1 cellular context compared by ENCODE assay signal in genomic region chr17:64776720-64777412, GRCh38.
TF ChIP-seq lines count a peak whose summit lies in the region.
"Not testable (repeated sequence)": the region's sequence is repeated elsewhere in the genome, so short reads cannot be mapped to it uniquely, and the experiment has no call there.

No MANE protein-coding gene starts in this region.

TF ChIP-seq in HepG2, 621 proteins besides CTCF, POLR2A, EP300 and RAD21 (continued from another document):
- TF ChIP-seq, protein P1, sequence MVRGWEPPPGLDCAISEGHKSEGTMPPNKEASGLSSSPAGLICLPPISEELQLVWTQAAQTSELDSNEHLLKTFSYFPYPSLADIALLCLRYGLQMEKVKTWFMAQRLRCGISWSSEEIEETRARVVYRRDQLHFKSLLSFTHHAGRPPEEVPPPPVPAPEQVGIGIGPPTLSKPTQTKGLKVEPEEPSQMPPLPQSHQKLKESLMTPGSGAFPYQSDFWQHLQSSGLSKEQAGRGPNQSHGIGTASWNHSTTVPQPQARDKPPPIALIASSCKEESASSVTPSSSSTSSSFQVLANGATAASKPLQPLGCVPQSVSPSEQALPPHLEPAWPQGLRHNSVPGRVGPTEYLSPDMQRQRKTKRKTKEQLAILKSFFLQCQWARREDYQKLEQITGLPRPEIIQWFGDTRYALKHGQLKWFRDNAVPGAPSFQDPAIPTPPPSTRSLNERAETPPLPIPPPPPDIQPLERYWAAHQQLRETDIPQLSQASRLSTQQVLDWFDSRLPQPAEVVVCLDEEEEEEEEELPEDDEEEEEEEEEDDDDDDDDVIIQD (CRISPR knock-in tag; IDR thresholded peaks at IDR 0.05; ENCODE audit: low read depth), result peak; percentile 53; the same call in 1 of the 2 replicates
- TF ChIP-seq, protein P2, sequence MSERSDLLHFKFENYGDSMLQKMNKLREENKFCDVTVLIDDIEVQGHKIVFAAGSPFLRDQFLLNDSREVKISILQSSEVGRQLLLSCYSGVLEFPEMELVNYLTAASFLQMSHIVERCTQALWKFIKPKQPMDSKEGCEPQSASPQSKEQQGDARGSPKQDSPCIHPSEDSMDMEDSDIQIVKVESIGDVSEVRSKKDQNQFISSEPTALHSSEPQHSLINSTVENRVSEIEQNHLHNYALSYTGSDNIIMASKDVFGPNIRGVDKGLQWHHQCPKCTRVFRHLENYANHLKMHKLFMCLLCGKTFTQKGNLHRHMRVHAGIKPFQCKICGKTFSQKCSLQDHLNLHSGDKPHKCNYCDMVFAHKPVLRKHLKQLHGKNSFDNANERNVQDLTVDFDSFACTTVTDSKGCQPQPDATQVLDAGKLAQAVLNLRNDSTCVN (CRISPR knock-in tag; IDR thresholded peaks at IDR 0.05; ENCODE audit: borderline replicate concordance), result 0 out of 2 replicates have a peak, but pooled peaks have one; percentile 10
- peak; percentile 97 for TF ChIP-seq ZNF800 (CRISPR knock-in tag; IDR thresholded peaks at IDR 0.05)
- not testable (repeated sequence) for TF ChIP-seq ZBTB40 (IDR thresholded peaks at IDR 0.05)
- peak; percentile 46; the same call in 1 of the 2 replicates for TF ChIP-seq ZBTB40 (CRISPR knock-in tag; IDR thresholded peaks at IDR 0.05)
- TF ChIP-seq ERF (CRISPR knock-in tag; IDR thresholded peaks at IDR 0.05), result peak; percentile 68
- TF ChIP-seq ATF6 (CRISPR knock-in tag; conservative IDR thresholded peaks at IDR 0.05), result 0 out of 2 replicates have a peak, but pooled peaks have one; percentile 45
- TF ChIP-seq, protein P3, sequence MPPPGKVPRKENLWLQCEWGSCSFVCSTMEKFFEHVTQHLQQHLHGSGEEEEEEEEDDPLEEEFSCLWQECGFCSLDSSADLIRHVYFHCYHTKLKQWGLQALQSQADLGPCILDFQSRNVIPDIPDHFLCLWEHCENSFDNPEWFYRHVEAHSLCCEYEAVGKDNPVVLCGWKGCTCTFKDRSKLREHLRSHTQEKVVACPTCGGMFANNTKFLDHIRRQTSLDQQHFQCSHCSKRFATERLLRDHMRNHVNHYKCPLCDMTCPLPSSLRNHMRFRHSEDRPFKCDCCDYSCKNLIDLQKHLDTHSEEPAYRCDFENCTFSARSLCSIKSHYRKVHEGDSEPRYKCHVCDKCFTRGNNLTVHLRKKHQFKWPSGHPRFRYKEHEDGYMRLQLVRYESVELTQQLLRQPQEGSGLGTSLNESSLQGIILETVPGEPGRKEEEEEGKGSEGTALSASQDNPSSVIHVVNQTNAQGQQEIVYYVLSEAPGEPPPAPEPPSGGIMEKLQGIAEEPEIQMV (CRISPR knock-in tag; IDR thresholded peaks at IDR 0.05; ENCODE audit: low read depth), result peak; percentile 81; the same call in 1 of the 2 replicates
- peak; percentile 81 for TF ChIP-seq GATAD2A (CRISPR knock-in tag; IDR thresholded peaks at IDR 0.05)
- TF ChIP-seq ZNF564 (CRISPR knock-in tag; IDR thresholded peaks at IDR 0.05), result peak; percentile 98
- peak; percentile 32 for TF ChIP-seq TBL1XR1 (IDR thresholded peaks at IDR 0.05; ENCODE audit: borderline replicate concordance, low read length, partially characterized antibody)
